In the genomic region with DNA sequence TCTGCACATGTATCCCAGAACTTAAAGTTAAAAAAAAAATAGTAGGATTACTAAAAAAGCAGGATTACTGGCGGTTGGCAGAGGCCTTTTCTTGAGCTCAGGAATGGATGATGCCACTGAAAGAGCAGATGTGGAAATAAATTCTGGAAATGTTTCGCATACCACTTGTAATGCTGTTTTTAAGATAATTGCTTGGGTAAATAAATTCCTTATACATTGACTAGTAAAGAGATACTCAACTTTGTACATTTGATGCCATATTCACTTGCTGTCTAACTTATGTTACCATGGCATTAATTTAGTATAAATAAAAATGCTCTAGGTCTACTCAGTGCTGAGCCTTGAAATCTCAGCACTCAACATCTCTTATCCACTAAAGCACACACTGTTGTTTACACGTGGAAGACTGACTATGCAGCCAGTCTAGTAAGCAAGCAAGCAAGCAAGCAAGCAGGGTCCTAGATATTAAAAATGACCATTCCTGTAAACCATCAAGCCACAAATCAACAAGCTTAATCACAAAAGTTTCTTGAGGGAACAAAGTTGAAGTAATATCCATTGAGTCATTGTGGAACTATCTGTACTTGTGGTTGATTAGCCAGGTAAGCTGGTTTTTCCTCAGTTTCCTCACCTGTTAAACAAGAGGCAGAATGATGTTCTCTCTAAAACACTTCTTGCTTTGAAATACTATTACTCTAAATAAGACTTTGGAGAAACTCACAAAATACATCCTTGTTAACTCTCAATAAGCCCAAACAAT, we compare ENCODE assay signal across 2 cellular contexts.
TF ChIP-seq lines count a peak whose summit lies in the region.

No MANE protein-coding gene starts in this region.

TF ChIP-seq in SK-N-SH, 30 proteins besides CTCF, POLR2A, EP300 and RAD21 (continued from another document):
- TF ChIP-seq TEAD4 (IDR thresholded peaks at IDR 0.05; ENCODE audit: borderline replicate concordance, insufficient read depth) (no peak), SMC3 (IDR thresholded peaks at IDR 0.05; ENCODE audit: low read depth, low read length) (no peak), TCF12 (IDR thresholded peaks at IDR 0.05) (no peak), FOXJ3 (CRISPR knock-in tag; IDR thresholded peaks at IDR 0.05) (no peak), EZH2phosphoT487 (IDR thresholded peaks at IDR 0.05; ENCODE audit: borderline replicate concordance, low read depth) (no peak)
TF ChIP-seq in SK-N-SH: peak in this region for 0.

TF ChIP-seq in SK-N-SH treated with all-trans-retinoic acid at 6 μM for 48 hours, 23 proteins besides CTCF, POLR2A, EP300 and RAD21 (continued from another document):
- TF ChIP-seq, protein P1, sequence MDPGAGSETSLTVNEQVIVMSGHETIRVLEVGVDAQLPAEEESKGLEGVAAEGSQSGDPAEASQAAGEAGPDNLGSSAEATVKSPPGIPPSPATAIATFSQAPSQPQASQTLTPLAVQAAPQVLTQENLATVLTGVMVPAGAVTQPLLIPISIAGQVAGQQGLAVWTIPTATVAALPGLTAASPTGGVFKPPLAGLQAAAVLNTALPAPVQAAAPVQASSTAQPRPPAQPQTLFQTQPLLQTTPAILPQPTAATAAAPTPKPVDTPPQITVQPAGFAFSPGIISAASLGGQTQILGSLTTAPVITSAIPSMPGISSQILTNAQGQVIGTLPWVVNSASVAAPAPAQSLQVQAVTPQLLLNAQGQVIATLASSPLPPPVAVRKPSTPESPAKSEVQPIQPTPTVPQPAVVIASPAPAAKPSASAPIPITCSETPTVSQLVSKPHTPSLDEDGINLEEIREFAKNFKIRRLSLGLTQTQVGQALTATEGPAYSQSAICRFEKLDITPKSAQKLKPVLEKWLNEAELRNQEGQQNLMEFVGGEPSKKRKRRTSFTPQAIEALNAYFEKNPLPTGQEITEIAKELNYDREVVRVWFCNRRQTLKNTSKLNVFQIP (CRISPR knock-in tag; IDR thresholded peaks at IDR 0.05; ENCODE audit: borderline replicate concordance, low read depth) = no peak
- no peak for TF ChIP-seq RARB (CRISPR knock-in tag; IDR thresholded peaks at IDR 0.05)
- TF ChIP-seq ZC3H10 (CRISPR knock-in tag; IDR thresholded peaks at IDR 0.05) = no peak
- TF ChIP-seq BACH2 (CRISPR knock-in tag; IDR thresholded peaks at IDR 0.05; ENCODE audit: borderline replicate concordance) = no peak
- no peak for TF ChIP-seq OSR1 (CRISPR knock-in tag; IDR thresholded peaks at IDR 0.05)
- TF ChIP-seq, protein P2, sequence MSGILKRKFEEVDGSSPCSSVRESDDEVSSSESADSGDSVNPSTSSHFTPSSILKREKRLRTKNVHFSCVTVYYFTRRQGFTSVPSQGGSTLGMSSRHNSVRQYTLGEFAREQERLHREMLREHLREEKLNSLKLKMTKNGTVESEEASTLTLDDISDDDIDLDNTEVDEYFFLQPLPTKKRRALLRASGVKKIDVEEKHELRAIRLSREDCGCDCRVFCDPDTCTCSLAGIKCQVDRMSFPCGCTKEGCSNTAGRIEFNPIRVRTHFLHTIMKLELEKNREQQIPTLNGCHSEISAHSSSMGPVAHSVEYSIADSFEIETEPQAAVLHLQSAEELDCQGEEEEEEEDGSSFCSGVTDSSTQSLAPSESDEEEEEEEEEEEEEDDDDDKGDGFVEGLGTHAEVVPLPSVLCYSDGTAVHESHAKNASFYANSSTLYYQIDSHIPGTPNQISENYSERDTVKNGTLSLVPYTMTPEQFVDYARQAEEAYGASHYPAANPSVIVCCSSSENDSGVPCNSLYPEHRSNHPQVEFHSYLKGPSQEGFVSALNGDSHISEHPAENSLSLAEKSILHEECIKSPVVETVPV (CRISPR knock-in tag; IDR thresholded peaks at IDR 0.05) = no peak
- no peak for TF ChIP-seq ESRRG (CRISPR knock-in tag; IDR thresholded peaks at IDR 0.05)
- no peak for TF ChIP-seq ARNTL (CRISPR knock-in tag; IDR thresholded peaks at IDR 0.05; ENCODE audit: borderline replicate concordance, low read depth)
- no peak for TF ChIP-seq GLIS3 (CRISPR knock-in tag; IDR thresholded peaks at IDR 0.05)
